In genomic region chr1:195195423-195196057, GRCh38 we compare ENCODE assay signal across 10 cellular contexts.
A peak's percentile ranks its signal among the peaks of the same experiment; 100 is the strongest.
DNase-seq lines count a peak whose midpoint lies in the region; ATAC-seq lines count a peak whose summit lies in the region.
"Had no signal": no experiment of that assay in that cellular context is flagged by ENCODE, and none has a peak within 500 bp of the region (broad histone marks: within the 10 kb centered on the region; RNA-seq: fewer than 3 reads in every experiment).

No MANE protein-coding gene starts in this region.

- POLR2A ChIA-PET in activated naive CD8-positive, alpha-beta T cell treated with anti-CD3 and anti-CD28 coated beads, Interleukin-2, amount 10 ng/mL, durations not matched to agents 7 days and 5 days (lab: Charles Lee): no interaction called here

- H3K4me3 Mint-ChIP-seq in activated naive CD8-positive, alpha-beta T cell treated with anti-CD3 and anti-CD28 coated beads, Interleukin-2, amount 10 ng/mL, durations not matched to agents 7 days and 5 days: no peak overlapping the region
- no peak overlapping the region for H3K4me3 Mint-ChIP-seq in activated naive CD8-positive, alpha-beta T cell treated with anti-CD3 and anti-CD28 coated beads for 36 hours
- H3K4me3 Mint-ChIP-seq: neural crest cell had no signal

- H3K9me3 Mint-ChIP-seq in activated naive CD8-positive, alpha-beta T cell treated with anti-CD3 and anti-CD28 coated beads, Interleukin-2, amount 10 ng/mL, durations not matched to agents 7 days and 5 days: no peaks in the 10 kb centered on the region
- H3K9me3 Mint-ChIP-seq in activated naive CD8-positive, alpha-beta T cell treated with anti-CD3 and anti-CD28 coated beads for 36 hours: peaks cover 3% of the 10 kb centered on the region

- no peaks in the 10 kb centered on the region for H3K27me3 Mint-ChIP-seq in activated naive CD8-positive, alpha-beta T cell treated with anti-CD3 and anti-CD28 coated beads, Interleukin-2, amount 10 ng/mL, durations not matched to agents 7 days and 5 days
- no peaks in the 10 kb centered on the region for H3K27me3 Mint-ChIP-seq in activated naive CD8-positive, alpha-beta T cell treated with anti-CD3 and anti-CD28 coated beads for 36 hours

- DNase-seq in activated naive CD8-positive, alpha-beta T cell treated with anti-CD3 and anti-CD28 coated beads, Interleukin-2, amount 10 ng/mL, durations not matched to agents 7 days and 5 days: no peak
- DNase-seq in activated naive CD8-positive, alpha-beta T cell treated with anti-CD3 and anti-CD28 coated beads for 36 hours: no peak
- DNase-seq in stimulated activated CD8-positive, alpha-beta memory T cell treated with anti-CD3 and anti-CD28 coated beads, Interleukin-4, amount 100 ng/mL, for 48 hours: peak; percentile 26
- DNase-seq in NCI-H1092 (lab: John Stamatoyannopoulos, UW): no peak
- no peak for DNase-seq in AG08396 (ENCODE audit: low spot score)
- no peak for DNase-seq in UCSD-AML1 (lab: John Stamatoyannopoulos, UW; ENCODE audit: unreplicated experiment)
- DNase-seq: activated CD8-positive, alpha-beta memory T cell treated with anti-CD3 and anti-CD28 coated beads, Interleukin-2, amount 50 U/mL, for 4 hours had no signal

- H3K4me1 Mint-ChIP-seq in activated naive CD8-positive, alpha-beta T cell treated with anti-CD3 and anti-CD28 coated beads, Interleukin-2, amount 10 ng/mL, durations not matched to agents 7 days and 5 days: no peaks in the 10 kb centered on the region
- H3K4me1 Mint-ChIP-seq in activated naive CD8-positive, alpha-beta T cell treated with anti-CD3 and anti-CD28 coated beads for 36 hours: peaks cover 2% of the 10 kb centered on the region
- H3K4me1 Mint-ChIP-seq: neural crest cell had no signal

- H3K36me3 Mint-ChIP-seq in activated naive CD8-positive, alpha-beta T cell treated with anti-CD3 and anti-CD28 coated beads, Interleukin-2, amount 10 ng/mL, durations not matched to agents 7 days and 5 days: no peaks in the 10 kb centered on the region
- no peaks in the 10 kb centered on the region for H3K36me3 Mint-ChIP-seq in activated naive CD8-positive, alpha-beta T cell treated with anti-CD3 and anti-CD28 coated beads for 36 hours

- ATAC-seq in activated naive CD8-positive, alpha-beta T cell treated with anti-CD3 and anti-CD28 coated beads, Interleukin-2, amount 10 ng/mL, durations not matched to agents 7 days and 5 days (ENCODE audit: low read depth): peak; percentile 47
- peak; percentile 98 for ATAC-seq in GM21825 (IDR thresholded peaks at IDR 0.05; ENCODE audit: unreplicated experiment)
- ATAC-seq in HG03558 (IDR thresholded peaks at IDR 0.05; ENCODE audit: extremely low read depth, unreplicated experiment): peak; percentile 95

- no peak overlapping the region for H3K27ac Mint-ChIP-seq in activated naive CD8-positive, alpha-beta T cell treated with anti-CD3 and anti-CD28 coated beads, Interleukin-2, amount 10 ng/mL, durations not matched to agents 7 days and 5 days
- H3K27ac Mint-ChIP-seq in activated naive CD8-positive, alpha-beta T cell treated with anti-CD3 and anti-CD28 coated beads for 36 hours: no peak overlapping the region

Comparison
In these comparisons a context has a peak if more than half of its experiments do, and no peak if none do; other contexts are left out.
1. ATAC-seq: peak in every context shown above with its lines; median percentile 98 in GM21825; 95 in HG03558; 47 in activated naive CD8-positive, alpha-beta T cell treated with anti-CD3 and anti-CD28 coated beads, Interleukin-2, amount 10 ng/mL, durations not matched to agents 7 days and 5 days.